Comparison of ENCODE assay signal across 8 cellular contexts in the genomic region with DNA sequence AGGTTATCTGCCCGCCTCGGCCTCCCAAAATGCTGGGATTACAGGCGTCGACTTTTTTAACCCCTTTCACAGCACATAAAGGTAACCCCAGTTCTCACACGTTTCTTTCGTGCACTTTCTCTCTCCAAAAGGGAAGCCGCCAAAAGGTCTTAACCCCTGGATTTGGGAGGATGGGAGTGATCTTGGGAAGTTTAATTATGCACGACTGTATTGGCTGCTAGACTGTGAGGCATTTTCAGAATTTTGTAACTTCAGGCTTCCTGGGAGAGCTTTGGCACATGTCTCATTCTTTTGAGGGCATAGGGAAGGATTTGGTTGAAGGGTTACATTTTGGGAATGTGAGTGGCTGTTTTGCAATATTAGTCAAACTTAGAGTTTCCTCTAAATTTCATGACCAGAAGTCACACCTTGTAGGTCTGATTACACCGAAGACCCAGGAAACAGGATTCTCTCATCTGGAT. TPM values are rescaled to one million over a fixed set of nuclear protein-coding genes. Genes with fewer than 3 reads are reported as not detected.
A peak's percentile ranks its signal among the peaks of the same experiment; 100 is the strongest.
DNase-seq lines count a peak whose midpoint lies in the region; ATAC-seq and TF ChIP-seq lines count a peak whose summit lies in the region.

No MANE protein-coding gene starts in this region.

- BruUV-seq in OCI-LY7 (replicated peaks; lab: Mats Ljungman, UMichigan), result no TSS peak

- no peak overlapping the region for H2BK12ac ChIP-seq in trophoblast cell (ENCODE audit: low read length)

- 0 out of 2 replicates have a peak, but pooled peaks cover 4% of the 10 kb centered on the region for H4K20me1 ChIP-seq in OCI-LY7 (ENCODE audit: insufficient read depth, low read length)

- WGBS in trophoblast cell (ENCODE audit: extremely low coverage, insufficient coverage, insufficient read length), result no CpG with 5 or more reads among the region's 9 CpGs

- CTCF ChIA-PET in OCI-LY7 (lab: Charles Lee; ENCODE audit: unreplicated experiment), result interaction anchor here (1.1 kb wide), 1 partner anchor 17 kb away, joined by 5 read pairs; no protein-coding TSS in a partner anchor

- H2AFZ ChIP-seq in OCI-LY7 (ENCODE audit: low read length) (peak overlapping the region; percentile 91; the same call in 1 of the 2 replicates), trophoblast cell (ENCODE audit: insufficient read depth, low read length, poor library complexity) (peak overlapping the region; percentile 76)

- H3K4me3 ChIP-seq in OCI-LY7 (ENCODE audit: low read depth, low read length, poor library complexity, severe bottlenecking), result peak overlapping the region; percentile 79
- H3K4me3 ChIP-seq in epithelial cell of proximal tubule (ENCODE audit: low read depth, low read length), result peak overlapping the region; percentile 92
- no peak overlapping the region for H3K4me3 ChIP-seq in trophoblast cell (ENCODE audit: low read depth, low read length)

- no peak overlapping the region for H2AK5ac ChIP-seq in trophoblast cell (ENCODE audit: low read length)

- no peak overlapping the region for H2BK120ac ChIP-seq in trophoblast cell (ENCODE audit: insufficient read depth, low read length, poor library complexity)

- H4K8ac ChIP-seq in trophoblast cell (ENCODE audit: low read depth, low read length), result peak overlapping the region; percentile 40

- no peak overlapping the region for H3K9ac ChIP-seq in trophoblast cell (ENCODE audit: low read length)

- H3K36me3 ChIP-seq in OCI-LY7 (ENCODE audit: insufficient read depth, low read length) (peaks cover 17% of the 10 kb centered on the region), trophoblast cell (ENCODE audit: control insufficient read depth in 1 of 2, insufficient read depth in 2 of 2, low read length in 2 of 2) (peaks cover 2 to 3% of the 10 kb centered on the region in 2 experiments)

- H3K79me2 ChIP-seq in OCI-LY7 (ENCODE audit: insufficient read depth, low read depth, low read length) (peaks cover 30% of the 10 kb centered on the region), trophoblast cell (ENCODE audit: control insufficient read depth, insufficient read depth, low read length, poor library complexity) (peaks cover 8% of the 10 kb centered on the region)

- intact Hi-C loops in OCI-LY7 (cut with micrococcal nuclease; ENCODE audit: unreplicated experiment), result no loop called here

- H3K4me2 ChIP-seq in OCI-LY7 (ENCODE audit: low read length) (peak overlapping the region; percentile 96), trophoblast cell (ENCODE audit: low read length) (peak overlapping the region; percentile 63)

- no peaks in the 10 kb centered on the region for H3K9me2 ChIP-seq in OCI-LY7 (ENCODE audit: insufficient read depth, low read length)

- H2BK5ac ChIP-seq in trophoblast cell (ENCODE audit: low read depth, low read length, poor library complexity), result no peak overlapping the region

- H4K12ac ChIP-seq in trophoblast cell (ENCODE audit: low read depth, low read length), result no peak overlapping the region

- H3K27me3 ChIP-seq in trophoblast cell (ENCODE audit: insufficient read depth, low read length), result no peaks in the 10 kb centered on the region

- H3K9me3 ChIP-seq in OCI-LY7 (ENCODE audit: low read length) (no peaks in the 10 kb centered on the region), trophoblast cell (ENCODE audit: insufficient read depth, low read depth, low read length) (no peaks in the 10 kb centered on the region)

- no peak for ATAC-seq in HG03045 (IDR thresholded peaks at IDR 0.05; ENCODE audit: unreplicated experiment)
- ATAC-seq in HG03196 (IDR thresholded peaks at IDR 0.05; ENCODE audit: unreplicated experiment), result no peak
- ATAC-seq in HG02623 (IDR thresholded peaks at IDR 0.05; ENCODE audit: unreplicated experiment), result no peak

- H3K23ac ChIP-seq in trophoblast cell (ENCODE audit: low read length), result no peak overlapping the region

- H3K18ac ChIP-seq in trophoblast cell (ENCODE audit: low read length), result no peak overlapping the region

- H3K79me1 ChIP-seq in trophoblast cell (ENCODE audit: low read length), result peaks cover 10% of the 10 kb centered on the region

- H3K14ac ChIP-seq in trophoblast cell (ENCODE audit: low read length), result no peak overlapping the region

- no peak overlapping the region for H3K4ac ChIP-seq in trophoblast cell (ENCODE audit: low read depth, low read length)

- no peak overlapping the region for H3K27ac ChIP-seq in OCI-LY7 (ENCODE audit: low read depth, low read length, poor library complexity, severe bottlenecking)
- peak overlapping the region; percentile 16 for H3K27ac ChIP-seq in trophoblast cell (ENCODE audit: low read depth, low read length)

- TF ChIP-seq CTCF in OCI-LY7 (conservative IDR thresholded peaks at IDR 0.05; ENCODE audit: low read length) (no peak), epithelial cell of proximal tubule (conservative IDR thresholded peaks at IDR 0.05; ENCODE audit: low read depth, low read length) (no peak)

- DNase-seq in GM03348 (ENCODE audit: low spot score) (peak; percentile 12), OCI-LY7 (ENCODE audit: low spot score) (no peak), epithelial cell of proximal tubule (ENCODE audit: low read depth) (no peak), trophoblast cell (peak in 1 of 2 donors; percentile 34), AG20443 (ENCODE audit: low spot score) (no peak)

- POLR2A ChIA-PET in OCI-LY7 (lab: Charles Lee), result interaction anchor here (0.7 to 2.4 kb wide), 2 partner anchors 31 to 269 kb away, joined by 3 to 19 read pairs; a partner anchor contains a TSS

- peaks cover 40% of the 10 kb centered on the region for H3K4me1 ChIP-seq in OCI-LY7 (ENCODE audit: insufficient read depth, low read length, poor library complexity, severe bottlenecking)
- H3K4me1 ChIP-seq in trophoblast cell (ENCODE audit: control insufficient read depth in 1 of 2, insufficient read depth in 2 of 2, low read length in 2 of 2), result peaks cover 0 to 8% of the 10 kb centered on the region in 2 experiments

- H4K91ac ChIP-seq in trophoblast cell (ENCODE audit: low read depth, low read length), result no peak overlapping the region

RNA-seq across cellular contexts. Expression of a gene that starts 1.4 kb away (rescaled TPM):
- total RNA-seq in OCI-LY7 (2014; rRNA removed; shearing (Covaris generic)), result 59.7 and 68.3 TPM in 2 replicates
- total RNA-seq in OCI-LY7 (2022), result 137 and 162 TPM in 2 replicates
- 34.9 and 43.9 TPM in 2 replicates for total RNA-seq in epithelial cell of proximal tubule
- polyA plus RNA-seq in trophoblast cell (2013), result 34.7 and 35.1 TPM in 2 replicates

RNA-seq across cellular contexts. Expression of a gene that starts 31.0 kb away (rescaled TPM):
- total RNA-seq in OCI-LY7 (2014; rRNA removed; shearing (Covaris generic)), result 63.8 and 76.1 TPM in 2 replicates
- total RNA-seq in OCI-LY7 (2022) (43.7 and 45.6 TPM in 2 replicates), epithelial cell of proximal tubule (25.1 and 48.4 TPM in 2 replicates)
- 31.8 and 33.9 TPM in 2 replicates for polyA plus RNA-seq in trophoblast cell (2013)

RNA-seq across cellular contexts. Expression of a gene that starts 32.6 kb away (rescaled TPM):
- total RNA-seq in OCI-LY7 (2014; rRNA removed; shearing (Covaris generic)), result 574 and 654 TPM in 2 replicates
- total RNA-seq in OCI-LY7 (2022), result 415 and 468 TPM in 2 replicates
- total RNA-seq in epithelial cell of proximal tubule, result 3,822 and 3,955 TPM in 2 replicates
- 2,027 and 2,059 TPM in 2 replicates for polyA plus RNA-seq in trophoblast cell (2013)

RNA-seq across cellular contexts. Expression of a gene that starts 33.4 kb away (rescaled TPM):
- total RNA-seq in OCI-LY7 (2014; rRNA removed; shearing (Covaris generic)), result 37.5 and 46.0 TPM in 2 replicates
- 54.1 and 61.1 TPM in 2 replicates for total RNA-seq in OCI-LY7 (2022)
- 22.7 and 60.8 TPM in 2 replicates for total RNA-seq in epithelial cell of proximal tubule
- polyA plus RNA-seq in trophoblast cell (2013), result 11.4 and 11.9 TPM in 2 replicates

RNA-seq across cellular contexts. Expression of a gene that starts 38.3 kb away (rescaled TPM):
- total RNA-seq in OCI-LY7 (2014; rRNA removed; shearing (Covaris generic)), result 56.6 and 105 TPM in 2 replicates
- total RNA-seq in OCI-LY7 (2022), result 62.6 and 77.6 TPM in 2 replicates
- 119 and 133 TPM in 2 replicates for total RNA-seq in epithelial cell of proximal tubule
- polyA plus RNA-seq in trophoblast cell (2013), result 91.8 and 91.9 TPM in 2 replicates
